Comparison of ENCODE assay signal across 9 cellular contexts in the genomic region with DNA sequence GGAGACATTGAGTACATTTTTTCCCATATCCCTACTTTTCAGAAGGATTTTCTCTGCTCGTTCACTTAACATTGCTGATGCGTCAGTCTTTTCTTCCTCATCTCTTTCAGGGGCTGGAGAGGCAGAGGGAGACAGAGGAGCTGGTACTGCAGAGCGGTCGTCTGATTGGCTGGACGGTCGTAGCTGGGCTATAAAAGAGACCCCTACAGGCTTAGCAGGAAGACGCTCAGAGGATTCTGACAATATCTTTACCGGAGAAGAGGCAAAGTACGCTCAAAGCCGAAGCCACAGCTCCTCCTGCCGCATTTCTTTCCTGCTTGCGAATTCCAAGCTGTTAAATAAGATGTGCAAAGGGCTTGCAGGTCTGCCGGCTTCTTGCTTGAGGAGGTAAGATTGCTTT. TPM values are rescaled to one million over a fixed set of nuclear protein-coding genes. Genes with fewer than 3 reads are reported as not detected.
DNase-seq lines count a peak whose midpoint lies in the region; ATAC-seq, FAIRE-seq and TF ChIP-seq lines count a peak whose summit lies in the region.
"Had no signal": no experiment of that assay in that cellular context is flagged by ENCODE, and none has a peak within 500 bp of the region (broad histone marks: within the 10 kb centered on the region; RNA-seq: fewer than 3 reads in every experiment).

A gene (plus strand): TSS at position 220 of the 400 bp plus-strand sequence. CDS start 124 bp downstream, at position 344.

- TF ChIP-seq CTCF in AG09309 (IDR thresholded peaks at IDR 0.05; ENCODE audit: control insufficient read depth, insufficient read depth, low read depth, low read length, missing control alignments) (peak; percentile 76), bronchial epithelial cell (IDR thresholded peaks at IDR 0.05; ENCODE audit: insufficient read depth, low read length, severe bottlenecking) (peak; percentile 45)

- peak; percentile 92 for DNase-seq in AG09309 (ENCODE audit: low read depth)
- DNase-seq in NCI-H1092 treated with DMSO at 0.1 percent for 48 hours (lab: John Stamatoyannopoulos, UW), result peak; percentile 95
- peak; percentile 59 for DNase-seq in bronchial epithelial cell (ENCODE audit: low read depth)
- DNase-seq in inferior parietal cortex (ENCODE audit: extremely low spot score), result peak; percentile 62
- peak; percentile 94 for DNase-seq in smooth muscle cell of the brain vasculature (ENCODE audit: low read depth, low spot score)
- no peak for DNase-seq in activated CD8-positive, alpha-beta memory T cell treated with anti-CD3 and anti-CD28 coated beads for 24 hours
- DNase-seq: activated naive CD8-positive, alpha-beta T cell treated with anti-CD3 and anti-CD28 coated beads, Interleukin-2, amount 10 ng/mL, durations not matched to agents 7 days and 5 days had no signal

- peak within 1 kb of the TSS; percentile 46 for H3K4me3 ChIP-seq in AG09309 (ENCODE audit: control insufficient read depth, low read depth, low read length)
- H3K4me3 ChIP-seq in bronchial epithelial cell (ENCODE audit: low read depth, low read length), result no peak within 1 kb of the TSS

- H3K36me3 ChIP-seq in bronchial epithelial cell (ENCODE audit: control insufficient read depth, insufficient read depth, low read length), result no peaks in the 10 kb centered on the region

- ATAC-seq in GM18868 (IDR thresholded peaks at IDR 0.05; ENCODE audit: unreplicated experiment) (no peak), HG03469 (IDR thresholded peaks at IDR 0.05; ENCODE audit: unreplicated experiment) (no peak)

- no peak for FAIRE-seq in bronchial epithelial cell (lab: Jason Lieb, UNC)

- no peaks in the 10 kb centered on the region for H3K27me3 ChIP-seq in bronchial epithelial cell (ENCODE audit: control insufficient read depth, insufficient read depth, low read length)

RNA-seq across cellular contexts. Expression of the gene that starts here (rescaled TPM):
- under 0.01 TPM in 1 of 2 replicates, not detected in the other for total RNA-seq in bronchial epithelial cell
- total RNA-seq: activated naive CD8-positive, alpha-beta T cell treated with anti-CD3 and anti-CD28 coated beads, Interleukin-2, amount 10 ng/mL, durations not matched to agents 7 days and 5 days had no signal

Comparison
In these comparisons a context has a peak if more than half of its experiments do, and no peak if none do; other contexts are left out.
1. Peak in DNase-seq in bronchial epithelial cell; RNA of the gene not detected or under 1 TPM.